In genomic region chr11:24634606-24635160, GRCh38 we compare ENCODE assay signal across 21 cellular contexts.
DNase-seq lines count a peak whose midpoint lies in the region; ATAC-seq, FAIRE-seq and TF ChIP-seq lines count a peak whose summit lies in the region.
"Had no signal": no experiment of that assay in that cellular context is flagged by ENCODE, and none has a peak within 500 bp of the region (broad histone marks: within the 10 kb centered on the region; RNA-seq: fewer than 3 reads in every experiment).

No MANE protein-coding gene starts in this region.

- peak overlapping the region; percentile 67 for H3K27ac ChIP-seq in VCaP
- no peak overlapping the region for H3K27ac ChIP-seq in small intestine (ENCODE audit: low read depth in 1 of 2, low read length in 1 of 2)
- H3K27ac ChIP-seq: A549; BLaER1 treated with 17β-estradiol and CSF1 and Interleukin-3, amounts not matched to agents 10 nM and 100 nM had no signal

- no peaks in the 10 kb centered on the region for H3K4me1 Mint-ChIP-seq in activated CD4-positive, alpha-beta memory T cell treated with anti-CD3 and anti-CD28 coated beads for 36 hours (ENCODE audit: low read depth)
- H3K4me1 Mint-ChIP-seq in activated CD4-positive, alpha-beta memory T cell treated with anti-CD3 and anti-CD28 coated beads, Interleukin-2, amount 10 ng/mL, durations not matched to agents 7 days and 5 days = no peaks in the 10 kb centered on the region
- H3K4me1 Mint-ChIP-seq: B cell had no signal

- peaks cover 19% of the 10 kb centered on the region for H3K9me3 Mint-ChIP-seq in activated CD4-positive, alpha-beta memory T cell treated with anti-CD3 and anti-CD28 coated beads for 36 hours
- H3K9me3 Mint-ChIP-seq in activated CD4-positive, alpha-beta memory T cell treated with anti-CD3 and anti-CD28 coated beads, Interleukin-2, amount 10 ng/mL, durations not matched to agents 7 days and 5 days = peaks cover 7% of the 10 kb centered on the region
- H3K9me3 Mint-ChIP-seq: CD4-positive, alpha-beta T cell had no signal

- CTCF ChIA-PET in activated CD4-positive, alpha-beta memory T cell treated with anti-CD3 and anti-CD28 coated beads for 36 hours (lab: Charles Lee) = no interaction called here
- CTCF ChIA-PET in activated CD4-positive, alpha-beta memory T cell treated with anti-CD3 and anti-CD28 coated beads, Interleukin-2, amount 10 ng/mL, durations not matched to agents 7 days and 5 days (lab: Charles Lee) = no interaction called here

- no peak for DNase-seq in activated CD4-positive, alpha-beta memory T cell treated with anti-CD3 and anti-CD28 coated beads for 36 hours
- DNase-seq in activated CD4-positive, alpha-beta memory T cell treated with anti-CD3 and anti-CD28 coated beads, Interleukin-2, amount 10 ng/mL, durations not matched to agents 7 days and 5 days = no peak
- DNase-seq in LNCaP clone FGC (ENCODE audit: low read depth) (peak; percentile 71), small intestine (no peak)
- DNase-seq in stimulated activated CD4-positive, alpha-beta T cell treated with anti-CD3 and anti-CD28 coated beads, Interleukin-15, amount 100 ng/mL, for 24 hours = no peak
- DNase-seq: AML-193; Caco-2; Calu3; CD4-positive, alpha-beta T cell; CD8-positive, alpha-beta T cell; DMS79 treated with DMSO at 0.1 percent for 48 hours; GF-D8 had no signal

- FAIRE-seq in small intestine (lab: Jason Lieb, UNC) = no peak
- FAIRE-seq: A549, D721Med, G401.6, GM12891, GM19239 had no signal

- TF ChIP-seq CTCF in LNCaP clone FGC (IDR thresholded peaks at IDR 0.05; ENCODE audit: control insufficient read depth, extremely low read depth, insufficient read depth) = no peak
- no peak for TF ChIP-seq CTCF in VCaP (conservative IDR thresholded peaks at IDR 0.05)

- no peak for ATAC-seq in GM21515 (IDR thresholded peaks at IDR 0.05; ENCODE audit: unreplicated experiment)
- ATAC-seq: A549; CD8-positive, alpha-beta T cell had no signal

- no peaks in the 10 kb centered on the region for H3K27me3 Mint-ChIP-seq in activated CD4-positive, alpha-beta memory T cell treated with anti-CD3 and anti-CD28 coated beads for 36 hours
- no peaks in the 10 kb centered on the region for H3K27me3 Mint-ChIP-seq in activated CD4-positive, alpha-beta memory T cell treated with anti-CD3 and anti-CD28 coated beads, Interleukin-2, amount 10 ng/mL, durations not matched to agents 7 days and 5 days
- H3K27me3 Mint-ChIP-seq: B cell; CD4-positive, alpha-beta T cell had no signal

- intact Hi-C loops in activated CD4-positive, alpha-beta memory T cell treated with anti-CD3 and anti-CD28 coated beads for 36 hours (cut with micrococcal nuclease) = no loop called here

- H3K36me3 ChIP-seq in small intestine (ENCODE audit: control insufficient read depth in 2 of 2, insufficient read depth in 2 of 2, low read length in 2 of 2) = no peaks in the 10 kb centered on the region
- H3K36me3 ChIP-seq: BLaER1 treated with 17β-estradiol and CSF1 and Interleukin-3, amounts not matched to agents 10 nM and 100 nM had no signal

- H3K4me3 Mint-ChIP-seq in activated CD4-positive, alpha-beta memory T cell treated with anti-CD3 and anti-CD28 coated beads for 36 hours = no peak overlapping the region
- H3K4me3 Mint-ChIP-seq in activated CD4-positive, alpha-beta memory T cell treated with anti-CD3 and anti-CD28 coated beads, Interleukin-2, amount 10 ng/mL, durations not matched to agents 7 days and 5 days = no peak overlapping the region
- H3K4me3 Mint-ChIP-seq: B cell; CD4-positive, alpha-beta T cell; CD8-positive, alpha-beta T cell had no signal

- H3K36me3 Mint-ChIP-seq in activated CD4-positive, alpha-beta memory T cell treated with anti-CD3 and anti-CD28 coated beads for 36 hours = no peaks in the 10 kb centered on the region
- H3K36me3 Mint-ChIP-seq in activated CD4-positive, alpha-beta memory T cell treated with anti-CD3 and anti-CD28 coated beads, Interleukin-2, amount 10 ng/mL, durations not matched to agents 7 days and 5 days (ENCODE audit: low read depth) = no peaks in the 10 kb centered on the region
- H3K36me3 Mint-ChIP-seq: CD8-positive, alpha-beta T cell had no signal

- H3K27me3 ChIP-seq in small intestine (ENCODE audit: control insufficient read depth in 2 of 2, insufficient read depth in 2 of 2, low read length in 2 of 2) = no peaks in the 10 kb centered on the region
- H3K27me3 ChIP-seq: BLaER1 treated with 17β-estradiol and CSF1 and Interleukin-3, amounts not matched to agents 10 nM and 100 nM had no signal

- H3K27ac Mint-ChIP-seq in activated CD4-positive, alpha-beta memory T cell treated with anti-CD3 and anti-CD28 coated beads for 36 hours = peak overlapping the region; percentile 13
- H3K27ac Mint-ChIP-seq in activated CD4-positive, alpha-beta memory T cell treated with anti-CD3 and anti-CD28 coated beads, Interleukin-2, amount 10 ng/mL, durations not matched to agents 7 days and 5 days = no peak overlapping the region
- H3K27ac Mint-ChIP-seq: B cell; CD4-positive, alpha-beta T cell; CD8-positive, alpha-beta T cell had no signal

- POLR2A ChIA-PET in activated CD4-positive, alpha-beta memory T cell treated with anti-CD3 and anti-CD28 coated beads for 36 hours (lab: Charles Lee) = no interaction called here
- POLR2A ChIA-PET in activated CD4-positive, alpha-beta memory T cell treated with anti-CD3 and anti-CD28 coated beads, Interleukin-2, amount 10 ng/mL, durations not matched to agents 7 days and 5 days (lab: Charles Lee) = no interaction called here

- H3K4me3 ChIP-seq in LNCaP clone FGC (ENCODE audit: low read depth, low read length) = no peak overlapping the region
- H3K4me3 ChIP-seq in small intestine (ENCODE audit: low read depth in 1 of 2, low read length in 2 of 2) = no peak overlapping the region
- H3K4me3 ChIP-seq: A549; BLaER1 treated with 17β-estradiol and CSF1 and Interleukin-3, amounts not matched to agents 10 nM and 100 nM had no signal

- no peaks in the 10 kb centered on the region for H3K4me1 ChIP-seq in small intestine (ENCODE audit: control insufficient read depth in 2 of 2, insufficient read depth in 1 of 2, low read depth in 1 of 2, low read length in 1 of 2)
- H3K4me1 ChIP-seq: A549; BLaER1 treated with 17β-estradiol and CSF1 and Interleukin-3, amounts not matched to agents 10 nM and 100 nM; Caco-2 had no signal

- no peaks in the 10 kb centered on the region for H3K9me3 ChIP-seq in small intestine (ENCODE audit: control insufficient read depth, low read depth)
- H3K9me3 ChIP-seq: A549; BLaER1 treated with 17β-estradiol and CSF1 and Interleukin-3, amounts not matched to agents 10 nM and 100 nM; Caco-2 had no signal

- 49 to 70% (median 57%) methylated on average over 4 of the region's 4 CpGs for WGBS in small intestine, 3 donors
